In the genomic region with DNA sequence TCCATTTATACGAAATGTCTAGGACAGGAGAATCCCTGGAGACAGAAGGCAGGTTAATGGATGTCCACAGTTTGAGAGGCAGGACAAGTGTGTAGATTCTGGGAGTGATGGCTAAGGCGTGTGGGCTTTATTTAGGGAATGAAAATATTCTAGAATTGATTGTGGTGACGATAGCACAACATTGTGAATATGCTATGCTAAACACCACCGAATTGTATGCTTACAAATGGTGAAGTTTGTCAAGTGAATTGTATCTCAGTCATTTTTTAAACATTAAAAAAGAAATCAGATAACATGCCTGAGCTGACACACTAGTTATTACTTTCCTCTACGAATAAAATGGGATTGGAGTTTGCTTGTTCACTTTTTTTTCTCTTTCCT, we compare ENCODE assay signal across 17 cellular contexts. TPM values are rescaled to one million over a fixed set of nuclear protein-coding genes. Genes with fewer than 3 reads are reported as not detected.
DNase-seq lines count a peak whose midpoint lies in the region; ATAC-seq, FAIRE-seq and TF ChIP-seq lines count a peak whose summit lies in the region.
"Had no signal": no experiment of that assay in that cellular context is flagged by ENCODE, and none has a peak within 500 bp of the region (broad histone marks: within the 10 kb centered on the region; RNA-seq: fewer than 3 reads in every experiment).

No MANE protein-coding gene starts in this region.

- no peak overlapping the region for H3K4me3 Mint-ChIP-seq in CD8-positive, alpha-beta memory T cell
- H3K4me3 Mint-ChIP-seq: activated T-helper 1 cell treated with anti-CD3 and anti-CD28 coated beads, Interleukin-12 subunit alpha, Interleukin-12 subunit beta, Interleukin-2, Interleukin-4 antibody, amounts not matched to agents 30 ng/mL and 10 ng/mL and 1 ng/mL, durations not matched to agents 14 hours and 24 hours and 36 hours had no signal

- POLR2A ChIA-PET in CD8-positive, alpha-beta memory T cell (lab: Charles Lee): no interaction called here
- POLR2A ChIA-PET in endothelial cell of umbilical vein (lab: Charles Lee): no interaction called here

- no peaks in the 10 kb centered on the region for H3K27me3 Mint-ChIP-seq in CD8-positive, alpha-beta memory T cell

- CTCF ChIA-PET in CD8-positive, alpha-beta memory T cell (lab: Charles Lee): interaction anchor here (1.0 kb wide), 1 partner anchor 49 kb away, joined by 3 read pairs; a partner anchor contains a TSS
- CTCF ChIA-PET in endothelial cell of umbilical vein (lab: Charles Lee): interaction anchor here (0.6 to 0.8 kb wide), 2 partner anchors 30 to 320 kb away, joined by 3 read pairs; no protein-coding TSS in a partner anchor

- H3K9ac ChIP-seq in SK-N-MC (ENCODE audit: insufficient read length) (no peak overlapping the region), endothelial cell of umbilical vein (replicated peaks; ENCODE audit: extremely low read depth, insufficient read depth, low read length) (no peak overlapping the region)
- H3K9ac ChIP-seq: BLaER1 treated with 17β-estradiol and CSF1 and Interleukin-3, amounts not matched to agents 10 nM and 100 nM had no signal

- H3K27me3 ChIP-seq in CD8-positive, alpha-beta memory T cell (ENCODE audit: insufficient read depth, low read length, poor library complexity, severe bottlenecking): no peaks in the 10 kb centered on the region
- H3K27me3 ChIP-seq in endothelial cell of umbilical vein (ENCODE audit: control insufficient read depth in 2 of 2, insufficient read depth in 2 of 2, low read length in 2 of 2) (no peaks in the 10 kb centered on the region), small intestine (ENCODE audit: control insufficient read depth in 2 of 2, insufficient read depth in 2 of 2, low read length in 2 of 2) (no peaks in the 10 kb centered on the region)
- H3K27me3 ChIP-seq: BLaER1 treated with 17β-estradiol and CSF1 and Interleukin-3, amounts not matched to agents 10 nM and 100 nM; MG63; SJCRH30 had no signal

- no peak overlapping the region for H2AFZ ChIP-seq in endothelial cell of umbilical vein (ENCODE audit: low read depth, low read length)

- no peaks in the 10 kb centered on the region for H3K9me1 ChIP-seq in endothelial cell of umbilical vein (replicated peaks; ENCODE audit: control insufficient read depth, extremely low read depth, insufficient read depth, low read length)

- H3K4me1 ChIP-seq in CD8-positive, alpha-beta memory T cell (ENCODE audit: insufficient read depth, low read length): peaks cover 10% of the 10 kb centered on the region
- H3K4me1 ChIP-seq in endothelial cell of umbilical vein (ENCODE audit: control insufficient read depth, extremely low read depth, insufficient read depth, low read length) (peaks cover 7% of the 10 kb centered on the region), small intestine (ENCODE audit: control insufficient read depth in 2 of 2, insufficient read depth in 1 of 2, low read depth in 1 of 2, low read length in 1 of 2) (peaks cover 0 to 6% of the 10 kb centered on the region in 2 donors)

- peak; percentile 30 for TF ChIP-seq POLR2A in endothelial cell of umbilical vein (IDR thresholded peaks at IDR 0.05; ENCODE audit: low read depth, low read length)

- no peak overlapping the region for H3K4me3 ChIP-seq in CD8-positive, alpha-beta memory T cell (ENCODE audit: low read length)
- H3K4me3 ChIP-seq in SK-N-MC: no peak overlapping the region
- no peak overlapping the region for H3K4me3 ChIP-seq in endothelial cell of umbilical vein (replicated peaks in 1 of 3; ENCODE audit: insufficient read depth in 1 of 3, low read depth in 1 of 3, low read length in 3 of 3)
- H3K4me3 ChIP-seq in small intestine (ENCODE audit: low read depth in 1 of 2, low read length in 2 of 2): no peak overlapping the region
- H3K4me3 ChIP-seq: BLaER1 treated with 17β-estradiol and CSF1 and Interleukin-3, amounts not matched to agents 10 nM and 100 nM; MG63; SJCRH30 had no signal

- H3K27ac Mint-ChIP-seq in CD8-positive, alpha-beta memory T cell: peak overlapping the region in 5 of 8 donors; percentile 28 to 90 (median 43)

- WGBS in small intestine, 3 donors: 16 to 56% (median 33%) methylated on average over 5 of the region's 5 CpGs

- TF ChIP-seq CTCF in endothelial cell of umbilical vein (IDR thresholded peaks at IDR 0.05; ENCODE audit: extremely low read depth in 1 of 2, insufficient read depth in 1 of 2, low read depth in 1 of 2, low read length in 2 of 2): no peak

- no peaks in the 10 kb centered on the region for H3K79me2 ChIP-seq in endothelial cell of umbilical vein (ENCODE audit: control insufficient read depth, insufficient read depth, low read length)

- H3K4me2 ChIP-seq in endothelial cell of umbilical vein (ENCODE audit: insufficient read depth, low read length): no peak overlapping the region

- dilution Hi-C loops in endothelial cell of umbilical vein (cut with MboI; ENCODE audit: extremely low pct_ligation_motif_present, low sequenced_read_pairs): no loop called here

- intact Hi-C loops in endothelial cell of umbilical vein (cut with micrococcal nuclease): no loop called here

- no peak for ATAC-seq in HG02588 (IDR thresholded peaks at IDR 0.05; ENCODE audit: unreplicated experiment)

- H3K9me3 Mint-ChIP-seq in CD8-positive, alpha-beta memory T cell: no peaks in the 10 kb centered on the region
- H3K9me3 Mint-ChIP-seq: activated T-helper 1 cell treated with anti-CD3 and anti-CD28 coated beads, Interleukin-12 subunit alpha, Interleukin-12 subunit beta, Interleukin-2, Interleukin-4 antibody, amounts not matched to agents 30 ng/mL and 10 ng/mL and 1 ng/mL, durations not matched to agents 14 hours and 24 hours and 36 hours had no signal

- peaks cover 14% of the 10 kb centered on the region for H3K36me3 ChIP-seq in CD8-positive, alpha-beta memory T cell (ENCODE audit: insufficient read depth, low read length)
- H3K36me3 ChIP-seq in SK-N-MC (ENCODE audit: insufficient read depth, low read length): peaks cover 36% of the 10 kb centered on the region
- H3K36me3 ChIP-seq in endothelial cell of umbilical vein (ENCODE audit: control insufficient read depth in 2 of 2, extremely low read depth in 1 of 2, insufficient read depth in 2 of 2, low read length in 2 of 2): peaks cover 23 to 28% of the 10 kb centered on the region in 2 experiments
- H3K36me3 ChIP-seq in small intestine (ENCODE audit: control insufficient read depth in 2 of 2, insufficient read depth in 2 of 2, low read length in 2 of 2): peaks cover 9 to 12% of the 10 kb centered on the region in 2 donors

- no TSS peak for BruUV-seq in endothelial cell of umbilical vein (replicated peaks; lab: Mats Ljungman, UMichigan)

- H3K9me3 ChIP-seq in CD8-positive, alpha-beta memory T cell (ENCODE audit: low read length): no peaks in the 10 kb centered on the region
- H3K9me3 ChIP-seq in SK-N-MC (ENCODE audit: low read depth, low read length) (no peaks in the 10 kb centered on the region), endothelial cell of umbilical vein (replicated peaks; ENCODE audit: control insufficient read depth, insufficient read depth, low read length) (no peaks in the 10 kb centered on the region), small intestine (ENCODE audit: control insufficient read depth, low read depth) (no peaks in the 10 kb centered on the region)
- H3K9me3 ChIP-seq: BLaER1 treated with 17β-estradiol and CSF1 and Interleukin-3, amounts not matched to agents 10 nM and 100 nM; MG63; SJCRH30 had no signal

- DNase-seq in CD8-positive, alpha-beta memory T cell: no peak
- DNase-seq in SK-N-MC (ENCODE audit: low read depth, low spot score) (no peak), endothelial cell of umbilical vein (ENCODE audit: low read depth, low spot score) (no peak), small intestine (no peak), SHP77 treated with DMSO at 0.1 percent for 48 hours (lab: John Stamatoyannopoulos, UW) (no peak), midbrain (lab: John Stamatoyannopoulos, UW) (no peak)
- DNase-seq: aorta; cortex of kidney; islet precursor cell; MG63; NCI-H2081; NCI-H524; SJCRH30; stimulated activated CD4-positive, alpha-beta T cell treated with anti-CD3 and anti-CD28 coated beads, Interleukin-4, amount 100 ng/mL, for 1 hour had no signal

- FAIRE-seq in endothelial cell of umbilical vein (lab: Jason Lieb, UNC) (no peak), small intestine (lab: Jason Lieb, UNC) (no peak)

- no peaks in the 10 kb centered on the region for H4K20me1 ChIP-seq in endothelial cell of umbilical vein (replicated peaks; ENCODE audit: control insufficient read depth, extremely low read depth, insufficient read depth, low read length)

- H3K27ac ChIP-seq in CD8-positive, alpha-beta memory T cell (ENCODE audit: low read depth, low read length): no peak overlapping the region
- H3K27ac ChIP-seq in SK-N-MC: peak overlapping the region; percentile 60; the same call in 1 of the 2 replicates
- no peak overlapping the region for H3K27ac ChIP-seq in endothelial cell of umbilical vein (ENCODE audit: insufficient read depth, low read depth, low read length)
- H3K27ac ChIP-seq in small intestine (ENCODE audit: low read depth in 1 of 2, low read length in 1 of 2): peak overlapping the region; percentile 77 to 87
- H3K27ac ChIP-seq: SJCRH30 had no signal

- peaks cover 8 to 11% (median 10%) of the 10 kb centered on the region in 3 donors for H3K4me1 Mint-ChIP-seq in CD8-positive, alpha-beta memory T cell

- H3K36me3 Mint-ChIP-seq in CD8-positive, alpha-beta memory T cell: peaks cover 9 to 39% (median 12%) of the 10 kb centered on the region in 3 donors

RNA-seq across cellular contexts. Expression of a gene that starts 5.4 kb away (rescaled TPM):
- 10 to 100 TPM; 32.8 to 38.8 TPM for total RNA-seq in CD8-positive, alpha-beta memory T cell
- polyA plus RNA-seq in CD8-positive, alpha-beta memory T cell: 57.8 TPM
- 37.1 and 42.5 TPM in 2 replicates for total RNA-seq in endothelial cell of umbilical vein
- polyA plus RNA-seq in endothelial cell of umbilical vein (66.0 and 66.8 TPM in 2 replicates), small intestine (10 to 100 TPM; 49.7 to 73.4 (median 49.7) TPM)
- polyA plus RNA-seq in endothelial cell of umbilical vein (2011; cell fraction: cytosol; rRNA removed): 61.3 and 68.5 TPM in 2 replicates
- 56.8 and 58.5 TPM in 2 replicates for polyA plus RNA-seq in endothelial cell of umbilical vein (2011; cell fraction: nucleus; rRNA removed)
- polyA plus RNA-seq in endothelial cell of umbilical vein (2012): 34.4 TPM in 2 replicates
- 51.6 and 56.2 TPM in 2 replicates for polyA minus RNA-seq in endothelial cell of umbilical vein
- 26.4 TPM for polyA minus RNA-seq in endothelial cell of umbilical vein (2011; cell fraction: cytosol; rRNA and poly(A)+ RNA removed)
- 30.8 and 31.3 TPM in 2 replicates for polyA minus RNA-seq in endothelial cell of umbilical vein (2011; cell fraction: nucleus; rRNA and poly(A)+ RNA removed)

RNA-seq across cellular contexts. Expression of a gene that starts 49.0 kb away (rescaled TPM):
- 10 to 100 TPM; 51.9 to 54.2 TPM for total RNA-seq in CD8-positive, alpha-beta memory T cell
- polyA plus RNA-seq in CD8-positive, alpha-beta memory T cell: 35.6 TPM
- 73.9 and 78.0 TPM in 2 replicates for total RNA-seq in endothelial cell of umbilical vein
- 32.6 and 44.1 TPM in 2 replicates for polyA plus RNA-seq in endothelial cell of umbilical vein
- 49.5 and 53.1 TPM in 2 replicates for polyA plus RNA-seq in endothelial cell of umbilical vein (2011; cell fraction: cytosol; rRNA removed)
- polyA plus RNA-seq in endothelial cell of umbilical vein (2011; cell fraction: nucleus; rRNA removed): 143 and 147 TPM in 2 replicates
- 37.1 and 43.8 TPM in 2 replicates for polyA plus RNA-seq in endothelial cell of umbilical vein (2012)
- 78.3 and 80.2 TPM in 2 replicates for polyA minus RNA-seq in endothelial cell of umbilical vein
- polyA minus RNA-seq in endothelial cell of umbilical vein (2011; cell fraction: cytosol; rRNA and poly(A)+ RNA removed): 8.8 TPM
- 85.4 and 110 TPM in 2 replicates for polyA minus RNA-seq in endothelial cell of umbilical vein (2011; cell fraction: nucleus; rRNA and poly(A)+ RNA removed)
- 10 to 100 TPM; 21.2 to 39.1 (median 34.6) TPM for polyA plus RNA-seq in small intestine

Comparison
In these comparisons a context has a peak if more than half of its experiments do, and no peak if none do; other contexts are left out.
1. H3K27ac ChIP-seq: peak in SK-N-MC (single experiment) and small intestine (2 of 2); none in CD8-positive, alpha-beta memory T cell (single experiment) and endothelial cell of umbilical vein (single experiment).